In the genomic region with DNA sequence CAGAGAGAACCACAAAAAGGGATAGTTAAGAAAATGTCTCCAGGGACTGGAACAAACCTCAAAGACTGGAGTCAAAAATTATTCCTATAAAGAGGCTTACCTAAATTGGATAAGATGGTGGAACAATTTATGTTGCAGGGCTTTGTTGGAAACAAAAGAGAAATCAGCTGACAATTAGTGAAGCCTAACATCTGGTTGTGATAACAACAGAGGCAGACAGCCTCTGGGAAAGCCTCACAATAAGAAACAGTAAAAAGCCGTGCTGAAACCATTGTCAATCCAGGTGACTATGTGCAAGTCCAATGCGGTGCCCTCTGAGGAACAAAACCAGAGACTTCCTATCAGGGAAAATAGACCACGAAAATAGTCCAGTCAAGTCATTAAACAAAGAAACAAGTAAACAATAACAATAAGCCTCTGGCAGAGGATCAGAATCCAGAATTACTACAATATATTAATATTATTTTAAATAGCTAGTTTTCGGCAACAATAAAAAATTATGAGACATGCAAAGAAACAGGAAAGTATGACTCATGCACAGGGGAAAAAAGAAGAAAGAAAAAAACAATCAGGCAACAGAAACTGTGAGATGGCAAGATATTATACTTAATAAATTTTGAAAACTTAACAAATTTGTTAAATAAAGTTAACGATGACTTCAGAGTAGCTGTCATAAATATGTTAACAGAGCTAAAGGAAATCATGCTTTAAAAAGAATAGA, we compare ENCODE assay signal across 27 cellular contexts.
DNase-seq lines count a peak whose midpoint lies in the region; ATAC-seq, FAIRE-seq and TF ChIP-seq lines count a peak whose summit lies in the region.
"Had no signal": no experiment of that assay in that cellular context is flagged by ENCODE, and none has a peak within 500 bp of the region (broad histone marks: within the 10 kb centered on the region; RNA-seq: fewer than 3 reads in every experiment).

No MANE protein-coding gene starts in this region.

- peak; percentile 24 for DNase-seq in MCF 10A (ENCODE audit: unreplicated experiment)
- no peak for DNase-seq in breast epithelium (ENCODE audit: low spot score in 2 of 2)
- DNase-seq in astrocyte (ENCODE audit: low read depth): no peak
- peak; percentile 50 for DNase-seq in fibroblast of peridontal ligament (ENCODE audit: extremely low read depth)
- DNase-seq in NCI-H187 treated with DMSO at 0.1 percent for 48 hours (lab: John Stamatoyannopoulos, UW): no peak
- DNase-seq in cerebellar nuclear complex (lab: John Stamatoyannopoulos, UW): no peak
- DNase-seq: ACHN; activated CD4-positive, alpha-beta T cell treated with anti-CD3 and anti-CD28 coated beads, Interleukin-2, amount 10 ng/mL, durations not matched to agents 24 days and 14 days; activated CD8-positive, alpha-beta memory T cell treated with anti-CD3 and anti-CD28 coated beads, Interleukin-2, amount 50 U/mL, for 4 hours; activated gamma-delta T cell; effector memory CD8-positive, alpha-beta T cell; foreskin melanocyte; GF-D8; NCI-H1048; NCI-H2029; nephron progenitor cell; stimulated activated CD4-positive, alpha-beta T cell treated with anti-CD3 and anti-CD28 coated beads, Interleukin-2, amount 100 ng/mL, for 48 hours; stimulated activated naive CD8-positive, alpha-beta T cell treated with anti-CD3 and anti-CD28 coated beads, Interleukin-15, amount 100 ng/mL, for 72 hours; SW 1271; upper lobe of right lung had no signal

- no peak for TF ChIP-seq POLR2A in breast epithelium (IDR thresholded peaks at IDR 0.05)

- H3K27ac Mint-ChIP-seq in MCF 10A (ENCODE audit: low read depth, unreplicated experiment) (no peak overlapping the region), astrocyte (ENCODE audit: unreplicated experiment) (peak overlapping the region; percentile 34)
- H3K27ac Mint-ChIP-seq: activated CD4-positive, alpha-beta T cell treated with anti-CD3 and anti-CD28 coated beads, Interleukin-2, amount 10 ng/mL, durations not matched to agents 24 days and 14 days; effector memory CD8-positive, alpha-beta T cell; IgD-negative memory B cell; mesothelial cell of epicardium; nephron progenitor cell had no signal

- CTCF ChIA-PET in MCF 10A (lab: Yijun Ruan, JAX): interaction anchor here (0.6 to 0.9 kb wide), 3 partner anchors 168 to 445 kb away, joined by 3 read pairs; no protein-coding TSS in a partner anchor

- H3K27ac ChIP-seq in breast epithelium (no peak overlapping the region), astrocyte (ENCODE audit: low read depth, low read length) (peak overlapping the region; percentile 18)
- H3K27ac ChIP-seq: upper lobe of right lung had no signal

- no peak overlapping the region for H3K9ac ChIP-seq in astrocyte (ENCODE audit: low read length)

- ATAC-seq in GM21825 (IDR thresholded peaks at IDR 0.05; ENCODE audit: unreplicated experiment): no peak
- no peak for ATAC-seq in HG02870 (IDR thresholded peaks at IDR 0.05; ENCODE audit: unreplicated experiment)
- ATAC-seq: effector memory CD8-positive, alpha-beta T cell; stimulated activated naive CD8-positive, alpha-beta T cell treated with anti-CD3 and anti-CD28 coated beads, Interleukin-15, amount 100 ng/mL, for 72 hours; upper lobe of right lung had no signal

- H4K20me1 ChIP-seq in astrocyte (ENCODE audit: insufficient read depth, low read length): no peaks in the 10 kb centered on the region

- no peaks in the 10 kb centered on the region for H3K27me3 Mint-ChIP-seq in MCF 10A (ENCODE audit: insufficient read depth, unreplicated experiment)
- no peaks in the 10 kb centered on the region for H3K27me3 Mint-ChIP-seq in astrocyte (ENCODE audit: low read depth, unreplicated experiment)
- H3K27me3 Mint-ChIP-seq: activated CD4-positive, alpha-beta T cell treated with anti-CD3 and anti-CD28 coated beads, Interleukin-2, amount 10 ng/mL, durations not matched to agents 24 days and 14 days; effector memory CD8-positive, alpha-beta T cell; stimulated activated naive CD8-positive, alpha-beta T cell treated with anti-CD3 and anti-CD28 coated beads, Interleukin-15, amount 100 ng/mL, for 72 hours had no signal

- H3K27me3 ChIP-seq in breast epithelium: no peaks in the 10 kb centered on the region
- H3K27me3 ChIP-seq in astrocyte (ENCODE audit: insufficient read depth, low read length): no peaks in the 10 kb centered on the region
- H3K27me3 ChIP-seq: upper lobe of right lung had no signal

- POLR2A ChIA-PET in MCF 10A (lab: Yijun Ruan, JAX): interaction anchor here (1.4 kb wide), 2 partner anchors 8 to 49 kb away, joined by 5 to 6 read pairs; no protein-coding TSS in a partner anchor

- no peak for TF ChIP-seq CTCF in MCF 10A (IDR thresholded peaks at IDR 0.05; ENCODE audit: unreplicated experiment)
- TF ChIP-seq CTCF in breast epithelium (IDR thresholded peaks at IDR 0.05): no peak
- no peak for TF ChIP-seq CTCF in astrocyte (IDR thresholded peaks at IDR 0.05; ENCODE audit: insufficient read depth, low read depth, low read length)

- no TSS peak for BruUV-seq in MCF 10A (replicated peaks; lab: Mats Ljungman, UMichigan)

- H3K36me3 ChIP-seq in breast epithelium (no peaks in the 10 kb centered on the region), astrocyte (ENCODE audit: insufficient read depth, low read length) (no peaks in the 10 kb centered on the region)
- H3K36me3 ChIP-seq: upper lobe of right lung had no signal

- H3K9me3 ChIP-seq in breast epithelium (peaks cover 0 to 9% of the 10 kb centered on the region in 2 donors), astrocyte (ENCODE audit: insufficient read depth, low read depth, low read length) (no peaks in the 10 kb centered on the region)
- H3K9me3 ChIP-seq: upper lobe of right lung had no signal

- no peak for FAIRE-seq in astrocyte (lab: Jason Lieb, UNC)
- FAIRE-seq: GM12891, TTC549 had no signal

- H3K4me3 Mint-ChIP-seq in MCF 10A (ENCODE audit: unreplicated experiment) (no peak overlapping the region), astrocyte (ENCODE audit: unreplicated experiment) (no peak overlapping the region)
- H3K4me3 Mint-ChIP-seq: activated CD4-positive, alpha-beta T cell treated with anti-CD3 and anti-CD28 coated beads, Interleukin-2, amount 10 ng/mL, durations not matched to agents 24 days and 14 days; effector memory CD8-positive, alpha-beta T cell; IgD-negative memory B cell; mesothelial cell of epicardium; nephron progenitor cell; stimulated activated naive CD8-positive, alpha-beta T cell treated with anti-CD3 and anti-CD28 coated beads, Interleukin-15, amount 100 ng/mL, for 72 hours had no signal

- peaks cover 23% of the 10 kb centered on the region for H3K9me3 Mint-ChIP-seq in MCF 10A (ENCODE audit: unreplicated experiment)
- peaks cover 19% of the 10 kb centered on the region for H3K9me3 Mint-ChIP-seq in astrocyte (ENCODE audit: unreplicated experiment)

- H3K4me1 ChIP-seq in breast epithelium: no peaks in the 10 kb centered on the region
- H3K4me1 ChIP-seq in astrocyte (ENCODE audit: insufficient read depth, low read length): peaks cover 17% of the 10 kb centered on the region
- H3K4me1 ChIP-seq: upper lobe of right lung had no signal

- H3K4me2 ChIP-seq in astrocyte (ENCODE audit: low read length): no peak overlapping the region

- H2AFZ ChIP-seq in astrocyte (ENCODE audit: low read depth, low read length): no peak overlapping the region

- no peaks in the 10 kb centered on the region for H3K4me1 Mint-ChIP-seq in MCF 10A (ENCODE audit: insufficient read depth, unreplicated experiment)
- peaks cover 4% of the 10 kb centered on the region for H3K4me1 Mint-ChIP-seq in astrocyte (ENCODE audit: low read depth, unreplicated experiment)
- H3K4me1 Mint-ChIP-seq: activated CD4-positive, alpha-beta T cell treated with anti-CD3 and anti-CD28 coated beads, Interleukin-2, amount 10 ng/mL, durations not matched to agents 24 days and 14 days; IgD-negative memory B cell; mesothelial cell of epicardium; nephron progenitor cell; stimulated activated naive CD8-positive, alpha-beta T cell treated with anti-CD3 and anti-CD28 coated beads, Interleukin-15, amount 100 ng/mL, for 72 hours had no signal

- H3K36me3 Mint-ChIP-seq in MCF 10A (ENCODE audit: insufficient read depth, unreplicated experiment): peaks cover 5% of the 10 kb centered on the region
- peaks cover 7% of the 10 kb centered on the region for H3K36me3 Mint-ChIP-seq in astrocyte (ENCODE audit: low read depth, unreplicated experiment)

- H3K79me2 ChIP-seq in astrocyte (ENCODE audit: insufficient read depth, low read length): no peaks in the 10 kb centered on the region

- H3K4me3 ChIP-seq in breast epithelium (no peak overlapping the region), astrocyte (ENCODE audit: insufficient read depth, low read depth, low read length) (no peak overlapping the region)
- H3K4me3 ChIP-seq: skin epidermis, upper lobe of right lung had no signal

- intact Hi-C loops in MCF 10A (cut with micrococcal nuclease) (no loop called here), breast epithelium (cut with DNase I; ENCODE audit: low total_unique reads) (no loop called here)

Comparison
In these comparisons a context has a peak if more than half of its experiments do, and no peak if none do; other contexts are left out.
1. DNase-seq: peak in MCF 10A (single experiment) and fibroblast of peridontal ligament (single experiment); none in breast epithelium (0 of 2), astrocyte (single experiment), NCI-H187 treated with DMSO at 0.1 percent for 48 hours (single experiment) and cerebellar nuclear complex (0 of 2).